In the genomic region with DNA sequence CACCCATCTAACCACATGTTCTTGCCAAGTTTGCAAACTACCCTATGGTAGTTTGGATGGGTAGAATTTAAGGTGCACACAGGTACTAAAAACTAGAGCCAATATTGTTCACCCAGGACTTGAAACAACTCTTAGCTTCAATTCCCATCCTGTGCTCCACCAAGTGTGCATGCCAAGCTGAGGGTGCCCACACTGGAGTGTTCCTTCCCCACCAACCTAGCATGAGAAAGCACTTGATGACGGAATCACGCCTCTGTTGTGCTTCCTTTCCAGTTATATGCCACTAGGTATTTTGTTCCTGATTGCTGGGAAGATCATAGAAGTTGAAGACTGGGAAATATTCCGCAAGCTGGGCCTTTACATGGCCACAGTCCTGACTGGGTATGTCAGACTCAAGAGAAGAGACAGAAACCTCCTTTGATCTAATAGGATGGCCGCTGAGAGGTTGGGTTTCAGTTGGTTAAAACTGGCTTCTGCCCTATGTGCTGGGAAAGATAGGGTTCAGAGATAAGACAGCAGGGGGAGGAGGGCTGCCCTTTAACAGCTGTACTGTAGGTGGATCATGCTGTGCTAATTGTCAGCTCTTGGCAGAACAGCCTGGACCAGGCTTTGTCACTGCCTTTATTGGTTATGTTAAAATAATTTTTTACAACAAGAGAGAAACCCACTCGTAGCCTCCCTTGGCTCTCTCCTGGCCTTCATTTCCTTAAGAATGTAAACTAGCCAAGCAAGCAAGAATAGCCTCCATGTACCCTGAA, we compare ENCODE assay signal across 16 cellular contexts.
DNase-seq lines count a peak whose midpoint lies in the region; ATAC-seq and FAIRE-seq lines count a peak whose summit lies in the region.
"Had no signal": no experiment of that assay in that cellular context is flagged by ENCODE, and none has a peak within 500 bp of the region (broad histone marks: within the 10 kb centered on the region; RNA-seq: fewer than 3 reads in every experiment).

No MANE protein-coding gene starts in this region.

- peaks cover 17% of the 10 kb centered on the region for H3K4me1 Mint-ChIP-seq in activated naive CD8-positive, alpha-beta T cell treated with anti-CD3 and anti-CD28 coated beads, Interleukin-2, amount 50 U/mL, for 24 hours
- H3K4me1 Mint-ChIP-seq in activated naive CD8-positive, alpha-beta T cell treated with anti-CD3 and anti-CD28 coated beads for 36 hours, result peaks cover 19% of the 10 kb centered on the region
- H3K4me1 Mint-ChIP-seq: activated B cell treated with CpG ODN at 0.5 μM for 24 hours; memory B cell; stimulated activated memory B cell treated with anti-CD40 and anti-IgM and Interleukin-4, amounts not matched to agents 10 μg/mL and 1 μg/mL and 100 μg/mL, for 72 hours had no signal

- H3K27ac Mint-ChIP-seq in activated naive CD8-positive, alpha-beta T cell treated with anti-CD3 and anti-CD28 coated beads, Interleukin-2, amount 50 U/mL, for 24 hours, result no peak overlapping the region
- H3K27ac Mint-ChIP-seq in activated naive CD8-positive, alpha-beta T cell treated with anti-CD3 and anti-CD28 coated beads for 36 hours, result no peak overlapping the region
- H3K27ac Mint-ChIP-seq: activated B cell treated with CpG ODN at 0.5 μM for 24 hours; endodermal cell; memory B cell; nephron progenitor cell; stimulated activated memory B cell treated with anti-CD40 and anti-IgM and Interleukin-4, amounts not matched to agents 10 μg/mL and 1 μg/mL and 100 μg/mL, for 72 hours had no signal

- no peak overlapping the region for H3K4me3 Mint-ChIP-seq in activated naive CD8-positive, alpha-beta T cell treated with anti-CD3 and anti-CD28 coated beads, Interleukin-2, amount 50 U/mL, for 24 hours
- no peak overlapping the region for H3K4me3 Mint-ChIP-seq in activated naive CD8-positive, alpha-beta T cell treated with anti-CD3 and anti-CD28 coated beads for 36 hours
- H3K4me3 Mint-ChIP-seq: activated B cell treated with CpG ODN at 0.5 μM for 24 hours; endodermal cell; memory B cell; nephron progenitor cell; stimulated activated memory B cell treated with anti-CD40 and anti-IgM and Interleukin-4, amounts not matched to agents 10 μg/mL and 1 μg/mL and 100 μg/mL, for 72 hours had no signal

- FAIRE-seq in HTR-8/SVneo (lab: Jason Lieb, UNC), result no peak
- FAIRE-seq: keratinocyte had no signal

- no peaks in the 10 kb centered on the region for H3K36me3 Mint-ChIP-seq in activated naive CD8-positive, alpha-beta T cell treated with anti-CD3 and anti-CD28 coated beads, Interleukin-2, amount 50 U/mL, for 24 hours (ENCODE audit: low read depth)
- no peaks in the 10 kb centered on the region for H3K36me3 Mint-ChIP-seq in activated naive CD8-positive, alpha-beta T cell treated with anti-CD3 and anti-CD28 coated beads for 36 hours
- H3K36me3 Mint-ChIP-seq: memory B cell; stimulated activated memory B cell treated with anti-CD40 and anti-IgM and Interleukin-4, amounts not matched to agents 10 μg/mL and 1 μg/mL and 100 μg/mL, for 72 hours had no signal

- ATAC-seq in activated naive CD8-positive, alpha-beta T cell treated with anti-CD3 and anti-CD28 coated beads, Interleukin-2, amount 50 U/mL, for 24 hours, result peak; percentile 38
- ATAC-seq in HG03342 (IDR thresholded peaks at IDR 0.05; ENCODE audit: unreplicated experiment) (no peak), HG02884 (IDR thresholded peaks at IDR 0.05; ENCODE audit: unreplicated experiment) (no peak)
- ATAC-seq: stimulated activated memory B cell treated with anti-CD40 and anti-IgM and Interleukin-4, amounts not matched to agents 10 μg/mL and 1 μg/mL and 100 μg/mL, for 72 hours had no signal

- DNase-seq in activated naive CD8-positive, alpha-beta T cell treated with anti-CD3 and anti-CD28 coated beads, Interleukin-2, amount 50 U/mL, for 24 hours, result no peak
- DNase-seq in activated naive CD8-positive, alpha-beta T cell treated with anti-CD3 and anti-CD28 coated beads for 36 hours, result no peak
- peak; percentile 76 for DNase-seq in NCI-H2227 treated with DMSO at 0.1 percent for 48 hours (lab: John Stamatoyannopoulos, UW)
- DNase-seq in iPS-NIHi11 (ENCODE audit: low spot score), result peak; percentile 31
- no peak for DNase-seq in HTR-8/SVneo (ENCODE audit: insufficient read length, low spot score)
- no peak for DNase-seq in cerebellar nuclear complex (lab: John Stamatoyannopoulos, UW)
- DNase-seq: activated B cell treated with CpG ODN at 0.5 μM for 24 hours; central memory CD4-positive, alpha-beta T cell; endodermal cell; nephron progenitor cell; Right ventricle myocardium superior had no signal

- H3K27me3 Mint-ChIP-seq in activated naive CD8-positive, alpha-beta T cell treated with anti-CD3 and anti-CD28 coated beads, Interleukin-2, amount 50 U/mL, for 24 hours, result no peaks in the 10 kb centered on the region
- H3K27me3 Mint-ChIP-seq in activated naive CD8-positive, alpha-beta T cell treated with anti-CD3 and anti-CD28 coated beads for 36 hours, result no peaks in the 10 kb centered on the region
- H3K27me3 Mint-ChIP-seq: activated B cell treated with CpG ODN at 0.5 μM for 24 hours; stimulated activated memory B cell treated with anti-CD40 and anti-IgM and Interleukin-4, amounts not matched to agents 10 μg/mL and 1 μg/mL and 100 μg/mL, for 72 hours had no signal

- H3K9me3 Mint-ChIP-seq in activated naive CD8-positive, alpha-beta T cell treated with anti-CD3 and anti-CD28 coated beads, Interleukin-2, amount 50 U/mL, for 24 hours, result no peaks in the 10 kb centered on the region
- no peaks in the 10 kb centered on the region for H3K9me3 Mint-ChIP-seq in activated naive CD8-positive, alpha-beta T cell treated with anti-CD3 and anti-CD28 coated beads for 36 hours
- H3K9me3 Mint-ChIP-seq: activated B cell treated with CpG ODN at 0.5 μM for 24 hours; endodermal cell; memory B cell; nephron progenitor cell; stimulated activated memory B cell treated with anti-CD40 and anti-IgM and Interleukin-4, amounts not matched to agents 10 μg/mL and 1 μg/mL and 100 μg/mL, for 72 hours had no signal

Comparison
In these comparisons a context has a peak if more than half of its experiments do, and no peak if none do; other contexts are left out.
1. DNase-seq: peak in NCI-H2227 treated with DMSO at 0.1 percent for 48 hours (single experiment) and iPS-NIHi11 (single experiment); none in activated naive CD8-positive, alpha-beta T cell treated with anti-CD3 and anti-CD28 coated beads, Interleukin-2, amount 50 U/mL, for 24 hours (single experiment), activated naive CD8-positive, alpha-beta T cell treated with anti-CD3 and anti-CD28 coated beads for 36 hours (single experiment), HTR-8/SVneo (single experiment) and cerebellar nuclear complex (0 of 2).